ENCODE assay signal across 12 cellular contexts in genomic region chr5:16784088-16784487, GRCh38.
DNase-seq lines count a peak whose midpoint lies in the region; ATAC-seq and TF ChIP-seq lines count a peak whose summit lies in the region.
"Had no signal": no experiment of that assay in that cellular context is flagged by ENCODE, and none has a peak within 500 bp of the region (broad histone marks: within the 10 kb centered on the region; RNA-seq: fewer than 3 reads in every experiment).

No MANE protein-coding gene starts in this region.

- no peaks in the 10 kb centered on the region for H3K36me3 Mint-ChIP-seq in activated T-cell treated with anti-CD3 and anti-CD28 coated beads, Interleukin-2, amount 50 U/mL, for 72 hours (ENCODE audit: insufficient read depth in 2 of 2)
- H3K36me3 Mint-ChIP-seq in WTC11 = peaks cover 6% of the 10 kb centered on the region
- H3K36me3 Mint-ChIP-seq in glutamatergic neuron (ENCODE audit: unreplicated experiment) = no peaks in the 10 kb centered on the region

- H3K27ac Mint-ChIP-seq in activated T-cell treated with anti-CD3 and anti-CD28 coated beads, Interleukin-2, amount 50 U/mL, for 72 hours = no peak overlapping the region
- H3K27ac Mint-ChIP-seq in WTC11 = peak overlapping the region; percentile 35
- peak overlapping the region; percentile 75 for H3K27ac Mint-ChIP-seq in glutamatergic neuron (ENCODE audit: unreplicated experiment)

- no peaks in the 10 kb centered on the region for H3K9me3 Mint-ChIP-seq in activated T-cell treated with anti-CD3 and anti-CD28 coated beads, Interleukin-2, amount 50 U/mL, for 72 hours
- H3K9me3 Mint-ChIP-seq in WTC11 (no peaks in the 10 kb centered on the region), glutamatergic neuron (ENCODE audit: unreplicated experiment) (peaks cover 11% of the 10 kb centered on the region)

- POLR2A ChIA-PET in WTC11 (lab: Charles Lee) = no interaction called here

- peaks cover 26% of the 10 kb centered on the region for H3K4me1 Mint-ChIP-seq in activated T-cell treated with anti-CD3 and anti-CD28 coated beads, Interleukin-2, amount 50 U/mL, for 72 hours (ENCODE audit: low read depth)
- H3K4me1 Mint-ChIP-seq in WTC11 = peaks cover 17% of the 10 kb centered on the region
- peaks cover 10% of the 10 kb centered on the region for H3K4me1 Mint-ChIP-seq in glutamatergic neuron (ENCODE audit: low read depth, unreplicated experiment)

- peaks cover 18% of the 10 kb centered on the region for H3K27me3 Mint-ChIP-seq in activated T-cell treated with anti-CD3 and anti-CD28 coated beads, Interleukin-2, amount 50 U/mL, for 72 hours (ENCODE audit: low read depth)
- H3K27me3 Mint-ChIP-seq in WTC11 (ENCODE audit: low read depth) (no peaks in the 10 kb centered on the region), glutamatergic neuron (ENCODE audit: unreplicated experiment) (peaks cover 12% of the 10 kb centered on the region)

- peak overlapping the region; percentile 61 to 69 for H3K4me3 Mint-ChIP-seq in activated T-cell treated with anti-CD3 and anti-CD28 coated beads, Interleukin-2, amount 50 U/mL, for 72 hours
- H3K4me3 Mint-ChIP-seq in WTC11 (no peak overlapping the region), glutamatergic neuron (ENCODE audit: unreplicated experiment) (no peak overlapping the region)

- CTCF ChIA-PET in WTC11 (lab: Charles Lee) = interaction anchor here (0.9 to 1.4 kb wide), 2 partner anchors 199 to 406 kb away, joined by 3 to 6 read pairs; no protein-coding TSS in a partner anchor

- TF ChIP-seq CTCF in WTC11 (IDR thresholded peaks at IDR 0.05) (no peak), glutamatergic neuron (IDR thresholded peaks at IDR 0.05; ENCODE audit: partially characterized antibody, unreplicated experiment) (no peak)

- no peak for ATAC-seq in activated T-cell treated with anti-CD3 and anti-CD28 coated beads, Interleukin-2, amount 50 U/mL, for 72 hours (replicated peaks in 1 of 2)
- ATAC-seq in WTC11 = no peak
- no peak for ATAC-seq in HG03354 (IDR thresholded peaks at IDR 0.05; ENCODE audit: poor library complexity, severe bottlenecking, unreplicated experiment)
- ATAC-seq in activated CD4-positive, CD25-positive, alpha-beta regulatory T cell treated with anti-CD3 and anti-CD28 coated beads, Interleukin-2, amount 50 U/mL, for 24 hours = no peak

- DNase-seq in activated T-cell treated with anti-CD3 and anti-CD28 coated beads, Interleukin-2, amount 50 U/mL, for 72 hours = no peak
- DNase-seq in activated T-cell treated with anti-CD3 and anti-CD28 coated beads for 4 hours = no peak
- no peak for DNase-seq in WTC11 (ENCODE audit: low spot score)
- DNase-seq in glutamatergic neuron = no peak
- DNase-seq in stromal cell of bone marrow (ENCODE audit: low read depth) = peak; percentile 67
- DNase-seq in NCI-H69 (lab: John Stamatoyannopoulos, UW) = no peak
- DNase-seq: 8988T; activated naive CD4-positive, alpha-beta T cell treated with Interleukin-2 at 50 U/mL for 16 hours; SIG-M5; spleen had no signal

TF ChIP-seq in WTC11, 78 proteins besides CTCF, POLR2A, EP300 and RAD21:
- no peak for TF ChIP-seq IRF2 (CRISPR knock-in tag; IDR thresholded peaks at IDR 0.05; ENCODE audit: borderline replicate concordance, low read depth)
- no peak for TF ChIP-seq TEAD4 (CRISPR knock-in tag; IDR thresholded peaks at IDR 0.05)
- no peak for TF ChIP-seq ZNF317 (CRISPR knock-in tag; IDR thresholded peaks at IDR 0.05; ENCODE audit: borderline replicate concordance, low read depth)
- TF ChIP-seq JAZF1 (CRISPR knock-in tag; IDR thresholded peaks at IDR 0.05) = no peak
- no peak for TF ChIP-seq ZNF425 (CRISPR knock-in tag; conservative IDR thresholded peaks at IDR 0.05)

Comparison
In these comparisons a context has a peak if more than half of its experiments do, and no peak if none do; other contexts are left out.
1. H3K4me3 Mint-ChIP-seq: peak in activated T-cell treated with anti-CD3 and anti-CD28 coated beads, Interleukin-2, amount 50 U/mL, for 72 hours (2 of 2); none in WTC11 (single experiment) and glutamatergic neuron (single experiment).